ENCODE assay signal across 8 cellular contexts in the genomic region with DNA sequence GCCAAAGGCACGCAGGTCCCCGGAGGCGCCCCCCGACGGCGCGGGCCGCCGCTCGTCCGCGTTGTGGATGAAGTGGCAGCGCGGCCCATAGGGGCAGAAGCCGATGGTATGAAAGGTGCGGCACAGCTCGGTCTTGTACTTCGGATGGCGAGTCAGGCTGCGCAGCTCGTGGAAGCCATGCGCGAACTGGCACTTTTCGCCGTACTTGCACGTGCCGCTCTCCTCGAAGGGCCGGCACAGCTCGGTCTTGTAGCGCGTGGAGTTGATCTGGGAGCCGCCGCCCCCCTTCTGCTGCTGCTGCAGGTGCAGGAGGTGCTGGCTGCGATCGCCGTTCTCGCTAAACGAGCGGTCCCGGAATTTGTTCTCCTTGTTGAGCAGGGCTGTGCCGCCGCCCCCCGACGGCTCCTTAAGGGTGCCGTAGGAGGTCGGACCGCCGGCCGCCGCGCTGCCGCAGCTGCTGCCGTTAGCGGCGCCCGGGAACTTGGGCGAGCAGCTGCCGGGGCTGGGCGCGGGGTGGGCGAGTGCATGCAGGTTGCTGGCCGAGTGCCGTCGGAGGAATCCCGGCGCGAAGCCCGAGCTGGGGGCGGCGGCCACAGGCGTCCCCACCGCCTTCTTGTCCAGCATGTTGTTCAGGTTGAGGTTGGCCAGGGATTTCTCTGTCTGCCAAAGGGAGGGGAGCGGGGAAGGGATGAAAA. TPM values are rescaled to one million over a fixed set of nuclear protein-coding genes. Genes with fewer than 3 reads are reported as not detected.
DNase-seq lines count a peak whose midpoint lies in the region; ATAC-seq and TF ChIP-seq lines count a peak whose summit lies in the region.

No MANE protein-coding gene starts in this region.

- no peaks in the 10 kb centered on the region for H3K9me3 Mint-ChIP-seq in activated naive CD4-positive, alpha-beta T cell treated with anti-CD3 and anti-CD28 coated beads, Interleukin-2, amount 10 ng/mL, durations not matched to agents 7 days and 5 days

- peak overlapping the region; percentile 65 to 97 (median 84) for H3K4me3 ChIP-seq in heart left ventricle
- peak overlapping the region; percentile 97 to 99 for H3K4me3 ChIP-seq in vagina

- CTCF ChIA-PET in activated naive CD4-positive, alpha-beta T cell treated with anti-CD3 and anti-CD28 coated beads, Interleukin-2, amount 10 ng/mL, durations not matched to agents 7 days and 5 days (lab: Charles Lee) = interaction anchor here (0.7 to 14.2 kb wide), 11 partner anchors 33 to 334 kb away, joined by 3 to 460 read pairs (median 6); no protein-coding TSS in a partner anchor

- H3K9me3 ChIP-seq in heart left ventricle = no peaks in the 10 kb centered on the region
- H3K9me3 ChIP-seq in vagina = no peaks in the 10 kb centered on the region

- peaks cover 0 to 43% (median 34%) of the 10 kb centered on the region in 9 donors for H3K36me3 ChIP-seq in heart left ventricle
- H3K36me3 ChIP-seq in vagina = peaks cover 0 to 41% of the 10 kb centered on the region in 2 donors

- DNase-seq in NCI-H2081 (lab: John Stamatoyannopoulos, UW) = peak; percentile 15 to 57
- no peak for DNase-seq in NCI-H2081 treated with DMSO at 0.1 percent for 48 hours (lab: John Stamatoyannopoulos, UW)
- peak; percentile 64 for DNase-seq in RPMI7951 (ENCODE audit: low read depth)
- peak; percentile 86 for DNase-seq in activated naive CD4-positive, alpha-beta T cell treated with anti-CD3 and anti-CD28 coated beads, Interleukin-2, amount 10 ng/mL, durations not matched to agents 7 days and 5 days
- DNase-seq in heart left ventricle = peak in 4 of 5 donors; percentile 51 to 85 (median 70)
- peak; percentile 83 for DNase-seq in retina
- DNase-seq in vagina (ENCODE audit: extremely low spot score in 2 of 2) = no peak
- DNase-seq in SKM-1 treated with dmso at 0.1 percent for 144 hours (lab: John Stamatoyannopoulos, UW; ENCODE audit: unreplicated experiment) = no peak

- peaks cover 12% of the 10 kb centered on the region for H3K27me3 Mint-ChIP-seq in activated naive CD4-positive, alpha-beta T cell treated with anti-CD3 and anti-CD28 coated beads, Interleukin-2, amount 10 ng/mL, durations not matched to agents 7 days and 5 days

- 0 to 1% (median 1%) methylated on average over 39 to 74 of the region's 74 CpGs for WGBS in heart left ventricle, 4 donors

- H3K4me1 Mint-ChIP-seq in activated naive CD4-positive, alpha-beta T cell treated with anti-CD3 and anti-CD28 coated beads, Interleukin-2, amount 10 ng/mL, durations not matched to agents 7 days and 5 days = peaks cover 29% of the 10 kb centered on the region

- intact Hi-C loops in heart left ventricle (cut with DNase I) = loop anchor here in 9 of 10 donors (2.0 to 10.0 kb wide), 12 partner anchors 92 to 398 kb away; no protein-coding TSS in a partner anchor
- intact Hi-C loops in vagina (cut with DNase I) = loop anchor here (2.0 to 10.0 kb wide), 6 partner anchors 153 to 396 kb away; no protein-coding TSS in a partner anchor

- peak overlapping the region; percentile 97 for H3K27ac Mint-ChIP-seq in activated naive CD4-positive, alpha-beta T cell treated with anti-CD3 and anti-CD28 coated beads, Interleukin-2, amount 10 ng/mL, durations not matched to agents 7 days and 5 days

- peak overlapping the region; percentile 87 for H3K4me3 Mint-ChIP-seq in activated naive CD4-positive, alpha-beta T cell treated with anti-CD3 and anti-CD28 coated beads, Interleukin-2, amount 10 ng/mL, durations not matched to agents 7 days and 5 days

- H3K4me1 ChIP-seq in heart left ventricle (peaks cover 6 to 79% (median 49%) of the 10 kb centered on the region in 12 donors), vagina (peaks cover 38% of the 10 kb centered on the region)

- H3K27ac ChIP-seq in heart left ventricle (peak overlapping the region; percentile 96 to 99 (median 99)), vagina (peak overlapping the region; percentile 99)

- TF ChIP-seq POLR2A in heart left ventricle (IDR thresholded peaks at IDR 0.05) (no peak), vagina (IDR thresholded peaks at IDR 0.05) (no peak)

- H3K27me3 ChIP-seq in heart left ventricle (no peaks in the 10 kb centered on the region), vagina (no peaks in the 10 kb centered on the region)

- ATAC-seq in heart left ventricle = no peak

- peaks cover 48% of the 10 kb centered on the region for H3K36me3 Mint-ChIP-seq in activated naive CD4-positive, alpha-beta T cell treated with anti-CD3 and anti-CD28 coated beads, Interleukin-2, amount 10 ng/mL, durations not matched to agents 7 days and 5 days

- TF ChIP-seq CTCF in heart left ventricle (IDR thresholded peaks at IDR 0.05) (peak in 1 of 12 donors; percentile 19), vagina (IDR thresholded peaks at IDR 0.05) (no peak)

RNA-seq across cellular contexts. Expression of a gene that starts 1.2 kb away (rescaled TPM):
- total RNA-seq in RPMI7951 (2014; rRNA removed; shearing (Covaris generic)) = 6.4 and 9.1 TPM in 2 replicates
- total RNA-seq in heart left ventricle (10 to 100 TPM; 28.8 to 94.4 (median 44.9) TPM), vagina (206 TPM)
- 10 to 100 TPM; 29.2 to 29.5 TPM for polyA plus RNA-seq in heart left ventricle

Comparison
In these comparisons a context has a peak if more than half of its experiments do, and no peak if none do; other contexts are left out.
1. DNase-seq: peak in NCI-H2081 (2 of 2), RPMI7951 (single experiment), activated naive CD4-positive, alpha-beta T cell treated with anti-CD3 and anti-CD28 coated beads, Interleukin-2, amount 10 ng/mL, durations not matched to agents 7 days and 5 days (single experiment), heart left ventricle (4 of 5) and retina (single experiment); none in NCI-H2081 treated with DMSO at 0.1 percent for 48 hours (single experiment), vagina (0 of 2) and SKM-1 treated with dmso at 0.1 percent for 144 hours (single experiment).